In genomic region chr2:225282858-225283693, GRCh38 we compare ENCODE assay signal across 8 cellular contexts.
A peak's percentile ranks its signal among the peaks of the same experiment; 100 is the strongest.
DNase-seq lines count a peak whose midpoint lies in the region; TF ChIP-seq lines count a peak whose summit lies in the region.

No MANE protein-coding gene starts in this region.

- POLR2A ChIA-PET in A673 (lab: Charles Lee; ENCODE audit: low non-redundant PET), result no interaction called here

- H3K4me1 ChIP-seq in A673 (ENCODE audit: insufficient read depth, low read length, poor library complexity, severe bottlenecking), result no peaks in the 10 kb centered on the region
- no peaks in the 10 kb centered on the region for H3K4me1 ChIP-seq in GM23248 (ENCODE audit: insufficient read depth)
- no peaks in the 10 kb centered on the region for H3K4me1 ChIP-seq in SJCRH30
- H3K4me1 ChIP-seq in fibroblast of lung (ENCODE audit: control insufficient read depth, extremely low read depth, insufficient read depth, low read length), result no peaks in the 10 kb centered on the region

- H2AFZ ChIP-seq in GM23248 (no peak overlapping the region), fibroblast of lung (ENCODE audit: low read length) (no peak overlapping the region)

- H3K4me2 ChIP-seq in GM23248 (ENCODE audit: unreplicated experiment) (no peak overlapping the region), fibroblast of lung (ENCODE audit: extremely low read depth, insufficient read depth, low read length) (no peak overlapping the region)

- TF ChIP-seq CTCF in A673 (conservative IDR thresholded peaks at IDR 0.05; ENCODE audit: low read depth, low read length) (peak; percentile 82), fibroblast of lung (conservative IDR thresholded peaks at IDR 0.05 in 1 of 2, IDR thresholded peaks at IDR 0.05 in 1 of 2; ENCODE audit: low read depth in 1 of 2, low read length in 2 of 2) (peak; percentile 81 to 92)

- peak; percentile 70 for TF ChIP-seq RAD21 in Ishikawa (IDR thresholded peaks at IDR 0.05; ENCODE audit: low read depth)

- no peak overlapping the region for H3K27ac ChIP-seq in A673 (ENCODE audit: low read depth, low read length, poor library complexity, severe bottlenecking)
- no peak overlapping the region for H3K27ac ChIP-seq in GM23248
- no peak overlapping the region for H3K27ac ChIP-seq in SJCRH30
- H3K27ac ChIP-seq in fibroblast of lung (ENCODE audit: insufficient read depth, low read length), result no peak overlapping the region

- intact Hi-C loops in A673 (cut with micrococcal nuclease; ENCODE audit: unreplicated experiment), result loop anchor here (1.0 kb wide), 1 partner anchor 377 kb away; no protein-coding TSS in a partner anchor

- H3K27me3 ChIP-seq in A673 (replicated peaks; ENCODE audit: insufficient read depth, low read depth, low read length, poor library complexity) (no peaks in the 10 kb centered on the region), GM23248 (replicated peaks; ENCODE audit: insufficient read depth) (peaks cover 12% of the 10 kb centered on the region; the same call in 1 of the 2 replicates), SJCRH30 (no peaks in the 10 kb centered on the region), fibroblast of lung (ENCODE audit: control insufficient read depth, insufficient read depth, low read length) (no peaks in the 10 kb centered on the region)

- no peak overlapping the region for H3K9ac ChIP-seq in GM23248
- no peak overlapping the region for H3K9ac ChIP-seq in fibroblast of lung (ENCODE audit: insufficient read depth, low read length)

- peak; percentile 53 for DNase-seq in A673 (ENCODE audit: low spot score)
- peak; percentile 51 for DNase-seq in GM03348 (ENCODE audit: low spot score)
- peak; percentile 38 for DNase-seq in GM23248
- DNase-seq in SJCRH30, result peak; percentile 27 to 76
- peak; percentile 28 to 70 for DNase-seq in fibroblast of lung (ENCODE audit: low read depth in 2 of 2)
- peak; percentile 3 for DNase-seq in putamen (ENCODE audit: low spot score)
- no peak for DNase-seq in activated CD4-positive, CD25-positive, alpha-beta regulatory T cell (lab: John Stamatoyannopoulos, UW)

- H4K20me1 ChIP-seq in GM23248 (ENCODE audit: insufficient read depth), result no peaks in the 10 kb centered on the region
- no peaks in the 10 kb centered on the region for H4K20me1 ChIP-seq in fibroblast of lung (ENCODE audit: control insufficient read depth, extremely low read depth, insufficient read depth, low read length)

- no peaks in the 10 kb centered on the region for H3F3A ChIP-seq in GM23248 (ENCODE audit: insufficient read depth)

- no TSS peak for BruUV-seq in A673 (replicated peaks; lab: Mats Ljungman, UMichigan)

- CTCF ChIA-PET in A673 (lab: Charles Lee), result interaction anchor here (2.3 kb wide), 1 partner anchor 378 kb away, joined by 7 read pairs; no protein-coding TSS in a partner anchor

- WGBS in GM23248 (ENCODE audit: low coverage in 1 of 2, low lambda C conversion rate in 2 of 2, missing lambda C conversion rate in 2 of 2), 2 experiments, result 14% methylated on average over 4 of the region's 4 CpGs

- H3K9me2 ChIP-seq in GM23248 (ENCODE audit: insufficient read depth), result no peaks in the 10 kb centered on the region

- H3K36me3 ChIP-seq in A673 (ENCODE audit: insufficient read depth, low read length, poor library complexity, severe bottlenecking) (no peaks in the 10 kb centered on the region), GM23248 (ENCODE audit: low read depth) (no peaks in the 10 kb centered on the region), SJCRH30 (no peaks in the 10 kb centered on the region), fibroblast of lung (ENCODE audit: control insufficient read depth, insufficient read depth, low read length) (no peaks in the 10 kb centered on the region)

- H3K9me3 ChIP-seq in A673 (ENCODE audit: low read depth, low read length, poor library complexity, severe bottlenecking), result no peaks in the 10 kb centered on the region
- H3K9me3 ChIP-seq in GM23248 (ENCODE audit: low read depth), result no peaks in the 10 kb centered on the region
- H3K9me3 ChIP-seq in SJCRH30 (replicated peaks), result no peaks in the 10 kb centered on the region
- H3K9me3 ChIP-seq in fibroblast of lung (ENCODE audit: control insufficient read depth, insufficient read depth, low read depth, low read length), result no peaks in the 10 kb centered on the region

- H3K4me3 ChIP-seq in A673 (ENCODE audit: low read depth, low read length, poor library complexity, severe bottlenecking) (no peak overlapping the region), GM23248 (no peak overlapping the region), SJCRH30 (no peak overlapping the region), fibroblast of lung (replicated peaks in 1 of 4; ENCODE audit: control extremely low read depth in 1 of 4, insufficient read depth in 1 of 4, low read depth in 3 of 4, low read length in 4 of 4) (no peak overlapping the region)

- no peak for TF ChIP-seq EP300 in Ishikawa (IDR thresholded peaks at IDR 0.05; ENCODE audit: borderline replicate concordance)

- in situ Hi-C loops in GM23248 (cut with MboI), result no loop called here

- no peaks in the 10 kb centered on the region for H3K79me2 ChIP-seq in GM23248 (ENCODE audit: insufficient read depth)
- no peaks in the 10 kb centered on the region for H3K79me2 ChIP-seq in fibroblast of lung (ENCODE audit: control insufficient read depth, insufficient read depth, low read length)

TF ChIP-seq in Ishikawa, 13 proteins besides CTCF, POLR2A, EP300 and RAD21:
- no peak for TF ChIP-seq FOXM1 (IDR thresholded peaks at IDR 0.05; ENCODE audit: borderline replicate concordance, low read depth)
- no peak for TF ChIP-seq USF1 (IDR thresholded peaks at IDR 0.05)

Comparison
In these comparisons a context has a peak if more than half of its experiments do, and no peak if none do; other contexts are left out.
1. DNase-seq: peak in A673 (single experiment), GM03348 (single experiment), GM23248 (single experiment), SJCRH30 (2 of 2), fibroblast of lung (2 of 2) and putamen (single experiment); none in activated CD4-positive, CD25-positive, alpha-beta regulatory T cell (0 of 4).